1 cellular context compared by ENCODE assay signal in the genomic region with DNA sequence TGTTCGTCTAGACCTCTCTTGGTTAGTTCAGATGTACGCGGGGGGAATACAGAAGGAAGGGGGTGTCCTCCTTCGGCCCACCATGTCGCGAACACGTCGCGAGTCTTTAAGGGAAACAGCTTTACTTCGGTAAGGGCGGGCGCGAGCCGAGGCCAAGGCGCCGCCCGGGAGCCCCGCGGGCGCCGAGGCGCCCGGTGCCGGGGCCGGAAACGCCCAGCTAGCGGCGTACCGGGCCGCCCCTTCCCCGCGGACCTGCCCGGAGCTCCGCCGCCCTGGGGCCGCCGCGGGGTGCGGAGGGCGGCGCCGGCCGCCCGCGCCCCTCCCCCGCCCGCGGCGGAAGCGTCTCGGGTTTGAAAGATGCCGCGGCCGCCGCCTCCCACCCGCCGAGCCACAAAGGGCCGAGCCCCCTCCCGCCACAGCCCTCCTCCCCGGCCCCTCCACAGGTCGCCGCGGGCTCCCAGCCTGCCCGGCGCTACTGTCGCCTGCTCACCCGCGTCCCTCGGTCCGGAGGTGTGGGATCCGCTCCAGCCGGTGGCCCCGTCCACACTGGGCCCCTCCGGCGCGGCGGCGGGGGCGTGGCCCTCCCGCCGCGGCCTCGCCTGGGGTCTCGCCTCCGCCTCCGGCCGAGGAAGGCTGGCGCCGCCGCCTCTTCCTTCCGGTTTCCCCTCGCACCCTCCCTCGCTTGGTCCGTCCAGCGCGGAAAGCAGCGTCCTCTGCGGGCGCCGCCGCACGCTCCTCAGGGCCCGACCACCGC.
TF ChIP-seq lines count a peak whose summit lies in the region.

Gene KBTBD2, minus strand, starts transcription at position 715 of the 754 bp plus-strand sequence. CDS start 12,156 bp downstream, outside the sequence.

TF ChIP-seq in HepG2, 621 proteins besides CTCF, POLR2A, EP300 and RAD21 (continues in another document):
- TF ChIP-seq AHDC1 (CRISPR knock-in tag; IDR thresholded peaks at IDR 0.05; ENCODE audit: borderline replicate concordance) (no peak), TMF1 (CRISPR knock-in tag; IDR thresholded peaks at IDR 0.05; ENCODE audit: low read depth) (0 out of 2 replicates have a peak, but pooled peaks have one; percentile 16), ATF7 (IDR thresholded peaks at IDR 0.05) (no peak), ATF7 (CRISPR knock-in tag; IDR thresholded peaks at IDR 0.05) (no peak), HES4 (CRISPR knock-in tag; IDR thresholded peaks at IDR 0.05; ENCODE audit: borderline replicate concordance) (peak; percentile 36; the same call in 1 of the 2 replicates), KLF9 (CRISPR knock-in tag; IDR thresholded peaks at IDR 0.05; ENCODE audit: low read depth) (no peak), SAP130 (CRISPR knock-in tag; IDR thresholded peaks at IDR 0.05; ENCODE audit: low read depth) (peak; percentile 52), EEA1 (CRISPR knock-in tag; IDR thresholded peaks at IDR 0.05; ENCODE audit: borderline replicate concordance) (peak; percentile 49; the same call in 1 of the 2 replicates), ETV6 (CRISPR knock-in tag; conservative IDR thresholded peaks at IDR 0.05) (no peak; the same call in 1 of the 2 replicates), ZNF503 (CRISPR knock-in tag; IDR thresholded peaks at IDR 0.05) (no peak), ZFP82 (CRISPR knock-in tag; IDR thresholded peaks at IDR 0.05; ENCODE audit: borderline replicate concordance) (0 out of 2 replicates have a peak, but pooled peaks have one; percentile 19), ZBTB14 (CRISPR knock-in tag; IDR thresholded peaks at IDR 0.05) (0 out of 2 replicates have a peak, but pooled peaks have one; percentile 70), ZBTB25 (CRISPR knock-in tag; IDR thresholded peaks at IDR 0.05) (0 out of 2 replicates have a peak, but pooled peaks have one; percentile 46), SPEN (CRISPR knock-in tag; IDR thresholded peaks at IDR 0.05; ENCODE audit: low read depth) (peak; percentile 25; the same call in 1 of the 2 replicates), ZNF292 (CRISPR knock-in tag; IDR thresholded peaks at IDR 0.05; ENCODE audit: borderline replicate concordance, low read depth) (no peak), ZNF749 (CRISPR knock-in tag; IDR thresholded peaks at IDR 0.05; ENCODE audit: borderline replicate concordance) (peak; percentile 35; the same call in 1 of the 2 replicates), SP4 (CRISPR knock-in tag; IDR thresholded peaks at IDR 0.05) (peak; percentile 55; the same call in 1 of the 2 replicates), ZNF138 (CRISPR knock-in tag; IDR thresholded peaks at IDR 0.05; ENCODE audit: low read depth) (no peak), ZNF777 (CRISPR knock-in tag; IDR thresholded peaks at IDR 0.05) (peak; percentile 38; the same call in 1 of the 2 replicates), GZF1 (CRISPR knock-in tag; IDR thresholded peaks at IDR 0.05) (no peak), RERE (CRISPR knock-in tag; IDR thresholded peaks at IDR 0.05; ENCODE audit: low read depth) (no peak), ZMYM3 (CRISPR knock-in tag; IDR thresholded peaks at IDR 0.05) (no peak), ZNF564 (CRISPR knock-in tag; IDR thresholded peaks at IDR 0.05) (peak; percentile 26; the same call in 1 of the 2 replicates), SALL1 (CRISPR knock-in tag; IDR thresholded peaks at IDR 0.05) (peak; percentile 19), NCOA1 (CRISPR knock-in tag; IDR thresholded peaks at IDR 0.05) (no peak), ZNF567 (CRISPR knock-in tag; IDR thresholded peaks at IDR 0.05; ENCODE audit: borderline replicate concordance) (no peak), DNMT3B (CRISPR knock-in tag; conservative IDR thresholded peaks at IDR 0.05) (no peak), ZNF629 (CRISPR knock-in tag; conservative IDR thresholded peaks at IDR 0.05) (no peak), CCDC6 (CRISPR knock-in tag; IDR thresholded peaks at IDR 0.05) (peak; percentile 57; the same call in 1 of the 2 replicates), MXI1 (IDR thresholded peaks at IDR 0.05; ENCODE audit: borderline replicate concordance, low read depth, low read length) (0 out of 3 replicates have a peak, but pooled peaks have one; percentile 12), RBM39 (IDR thresholded peaks at IDR 0.05; ENCODE audit: low read depth, low read length, poor library complexity, severe bottlenecking) (peak; percentile 18), GATAD2A (CRISPR knock-in tag; IDR thresholded peaks at IDR 0.05) (no peak), MEIS2 (CRISPR knock-in tag; IDR thresholded peaks at IDR 0.05) (0 out of 2 replicates have a peak, but pooled peaks have one; percentile 12), KDM1A (CRISPR knock-in tag; IDR thresholded peaks at IDR 0.05) (no peak), SKI (IDR thresholded peaks at IDR 0.05; ENCODE audit: partially characterized antibody) (peak; percentile 89), ASH2L (IDR thresholded peaks at IDR 0.05; ENCODE audit: insufficient read length, low read depth, low read length) (peak; percentile 58), TAF15 (IDR thresholded peaks at IDR 0.05; ENCODE audit: low read depth, low read length, poor library complexity, severe bottlenecking) (peak; percentile 62), ZSCAN21 (CRISPR knock-in tag; IDR thresholded peaks at IDR 0.05; ENCODE audit: borderline replicate concordance) (0 out of 2 replicates have a peak, but pooled peaks have one; percentile 57), HOXA5 (CRISPR knock-in tag; IDR thresholded peaks at IDR 0.05) (0 out of 2 replicates have a peak, but pooled peaks have one; percentile 24), ETV5 (CRISPR knock-in tag; IDR thresholded peaks at IDR 0.05; ENCODE audit: borderline replicate concordance) (peak; percentile 66; the same call in 1 of the 2 replicates)
- TF ChIP-seq, protein P1, sequence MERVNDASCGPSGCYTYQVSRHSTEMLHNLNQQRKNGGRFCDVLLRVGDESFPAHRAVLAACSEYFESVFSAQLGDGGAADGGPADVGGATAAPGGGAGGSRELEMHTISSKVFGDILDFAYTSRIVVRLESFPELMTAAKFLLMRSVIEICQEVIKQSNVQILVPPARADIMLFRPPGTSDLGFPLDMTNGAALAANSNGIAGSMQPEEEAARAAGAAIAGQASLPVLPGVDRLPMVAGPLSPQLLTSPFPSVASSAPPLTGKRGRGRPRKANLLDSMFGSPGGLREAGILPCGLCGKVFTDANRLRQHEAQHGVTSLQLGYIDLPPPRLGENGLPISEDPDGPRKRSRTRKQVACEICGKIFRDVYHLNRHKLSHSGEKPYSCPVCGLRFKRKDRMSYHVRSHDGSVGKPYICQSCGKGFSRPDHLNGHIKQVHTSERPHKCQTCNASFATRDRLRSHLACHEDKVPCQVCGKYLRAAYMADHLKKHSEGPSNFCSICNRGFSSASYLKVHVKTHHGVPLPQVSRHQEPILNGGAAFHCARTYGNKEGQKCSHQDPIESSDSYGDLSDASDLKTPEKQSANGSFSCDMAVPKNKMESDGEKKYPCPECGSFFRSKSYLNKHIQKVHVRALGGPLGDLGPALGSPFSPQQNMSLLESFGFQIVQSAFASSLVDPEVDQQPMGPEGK (CRISPR knock-in tag; IDR thresholded peaks at IDR 0.05): peak; percentile 14
